Comparison of ENCODE assay signal across 8 cellular contexts in the genomic region with DNA sequence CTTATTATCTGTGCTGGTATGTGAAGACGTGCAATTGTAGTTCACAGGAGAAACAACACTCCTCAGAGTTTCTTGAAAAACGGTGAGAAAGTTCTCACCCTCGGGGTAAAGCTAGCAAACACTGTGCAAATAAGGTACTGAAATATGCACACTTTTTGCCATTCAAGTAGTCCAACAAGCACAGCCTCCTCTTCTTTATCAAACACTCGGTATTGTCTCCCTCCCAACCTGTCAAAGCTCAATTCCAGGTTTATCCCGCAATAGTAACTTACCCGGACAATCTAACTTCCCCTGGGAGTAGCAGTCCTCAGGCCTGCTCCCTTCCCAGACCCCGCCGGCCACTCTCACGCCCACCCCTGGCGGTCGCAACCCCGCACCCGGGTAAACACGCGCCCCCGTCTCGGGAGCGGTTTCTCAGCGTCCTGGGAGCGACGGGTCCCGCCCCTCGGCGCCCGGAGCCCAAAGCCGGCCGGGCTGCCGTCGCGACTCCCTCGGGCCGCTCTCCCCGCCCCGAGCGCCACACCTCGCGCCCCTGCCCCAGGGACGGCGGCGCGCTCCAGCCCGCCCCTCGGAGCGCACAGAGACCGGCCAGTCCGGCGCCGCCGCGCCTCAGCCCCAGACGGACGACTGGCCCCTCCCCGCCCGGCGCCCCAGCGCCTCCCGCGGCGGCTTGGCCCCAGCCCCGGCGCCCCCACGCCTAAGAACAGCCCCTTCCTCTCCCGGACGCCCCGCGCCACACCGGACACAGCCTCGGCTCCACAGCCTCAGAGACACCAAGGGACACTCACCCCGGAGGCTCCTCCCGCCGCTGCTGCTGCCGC. TPM values are rescaled to one million over a fixed set of nuclear protein-coding genes. Genes with fewer than 3 reads are reported as not detected.
A peak's percentile ranks its signal among the peaks of the same experiment; 100 is the strongest.
DNase-seq lines count a peak whose midpoint lies in the region; ATAC-seq and TF ChIP-seq lines count a peak whose summit lies in the region.

No MANE protein-coding gene starts in this region.

- no peaks in the 10 kb centered on the region for H3K36me3 ChIP-seq in HAP-1 (replicated peaks)
- no peaks in the 10 kb centered on the region for H3K36me3 ChIP-seq in Loucy (ENCODE audit: insufficient read depth, low read length)
- no peaks in the 10 kb centered on the region for H3K36me3 ChIP-seq in naive thymus-derived CD4-positive, alpha-beta T cell (ENCODE audit: control insufficient read depth in 2 of 3, insufficient read depth in 3 of 3, low read length in 3 of 3)

- H3K9me3 ChIP-seq in HAP-1 (peaks cover 4% of the 10 kb centered on the region; the same call in 1 of the 2 replicates), Loucy (ENCODE audit: insufficient read depth, low read depth, low read length) (no peaks in the 10 kb centered on the region; the same call in 1 of the 2 replicates)
- no peaks in the 10 kb centered on the region for H3K9me3 ChIP-seq in naive thymus-derived CD4-positive, alpha-beta T cell (ENCODE audit: control insufficient read depth in 2 of 3, low read length in 3 of 3)

- intact Hi-C loops in naive thymus-derived CD4-positive, alpha-beta T cell (cut with micrococcal nuclease), result loop anchor here (1.0 to 5.0 kb wide), 4 partner anchors 216 to 843 kb away; partner anchors contain the start of genes GOLGA5 (in 2 of the 2) and PPP4R4 (in 1 of the 2)

- H3K9ac ChIP-seq in Loucy (ENCODE audit: low read depth, low read length, poor library complexity, severe bottlenecking), result peak overlapping the region; percentile 96

- POLR2A ChIA-PET in naive thymus-derived CD4-positive, alpha-beta T cell (lab: Charles Lee), result no interaction called here

- peak; percentile 45 for ATAC-seq in naive thymus-derived CD4-positive, alpha-beta T cell

- CTCF ChIA-PET in naive thymus-derived CD4-positive, alpha-beta T cell (lab: Charles Lee), result no interaction called here

- peak overlapping the region; percentile 82 for H3K4me2 ChIP-seq in Loucy (ENCODE audit: low read depth, low read length, poor library complexity, severe bottlenecking)

- peaks cover 0 to 3% (median 0%) of the 10 kb centered on the region in 5 donors for H3K36me3 Mint-ChIP-seq in naive thymus-derived CD4-positive, alpha-beta T cell

- peak; percentile 25 to 66 for DNase-seq in NCI-H524 (lab: John Stamatoyannopoulos, UW)
- DNase-seq in NCI-H524 treated with DMSO at 0.1 percent for 48 hours (lab: John Stamatoyannopoulos, UW), result no peak
- peak; percentile 24 to 70 for DNase-seq in HAP-1 (ENCODE audit: low spot score in 2 of 2)
- DNase-seq in activated CD8-positive, alpha-beta memory T cell treated with anti-CD3 and anti-CD28 coated beads, Interleukin-2, amount 50 U/mL, for 1 hour (ENCODE audit: extremely low read depth), result peak; percentile 2
- DNase-seq in fibroblast of gingiva (ENCODE audit: low read depth), result peak; percentile 41
- DNase-seq in naive thymus-derived CD4-positive, alpha-beta T cell, result peak; percentile 2 to 65 (median 17)

- H4K20me1 ChIP-seq in Loucy (ENCODE audit: insufficient read depth, low read length, poor library complexity, severe bottlenecking), result peaks cover 47% of the 10 kb centered on the region

- TF ChIP-seq CTCF in Loucy (conservative IDR thresholded peaks at IDR 0.05; ENCODE audit: low read length), result no peak

- H3K27me3 Mint-ChIP-seq in naive thymus-derived CD4-positive, alpha-beta T cell, result no peaks in the 10 kb centered on the region

- H3K4me3 ChIP-seq in HAP-1 (peak overlapping the region; percentile 61), Loucy (ENCODE audit: low read length, poor library complexity, severe bottlenecking) (peak overlapping the region; percentile 93)
- H3K4me3 ChIP-seq in naive thymus-derived CD4-positive, alpha-beta T cell (ENCODE audit: low read length), result peak overlapping the region; percentile 86

- peak overlapping the region; percentile 70; the same call in 1 of the 2 replicates for H2AFZ ChIP-seq in Loucy (ENCODE audit: low read length)

- H3K4me1 ChIP-seq in HAP-1 (peaks cover 25% of the 10 kb centered on the region), Loucy (ENCODE audit: insufficient read depth, low read length, poor library complexity, severe bottlenecking) (peaks cover 57% of the 10 kb centered on the region)
- H3K4me1 ChIP-seq in naive thymus-derived CD4-positive, alpha-beta T cell (ENCODE audit: control insufficient read depth in 2 of 2, insufficient read depth in 2 of 2, low read length in 2 of 2), result peaks cover 19 to 21% of the 10 kb centered on the region in 2 donors

- peak overlapping the region; percentile 90 for H3K27ac ChIP-seq in naive thymus-derived CD4-positive, alpha-beta T cell (ENCODE audit: low read depth, low read length)
- peak overlapping the region; percentile 89 for H3K27ac ChIP-seq in temporal lobe (ENCODE audit: low read depth, low read length)

- no peaks in the 10 kb centered on the region for H3K27me3 ChIP-seq in HAP-1 (ENCODE audit: low read depth)
- H3K27me3 ChIP-seq in Loucy (ENCODE audit: insufficient read depth, low read length, poor library complexity, severe bottlenecking), result no peaks in the 10 kb centered on the region
- H3K27me3 ChIP-seq in naive thymus-derived CD4-positive, alpha-beta T cell (ENCODE audit: control insufficient read depth in 2 of 2, insufficient read depth in 2 of 2, low read length in 2 of 2), result no peaks in the 10 kb centered on the region

- no peaks in the 10 kb centered on the region for H3F3A ChIP-seq in Loucy (ENCODE audit: low read depth)

- peaks cover 84% of the 10 kb centered on the region for H3K79me2 ChIP-seq in Loucy (ENCODE audit: insufficient read depth, low read length)

- peak overlapping the region; percentile 90 to 96 (median 92) for H3K4me3 Mint-ChIP-seq in naive thymus-derived CD4-positive, alpha-beta T cell

- in situ Hi-C loops in HAP-1 (cut with MboI; ENCODE audit: low sequenced_read_pairs), result no loop called here

- H3K27ac Mint-ChIP-seq in naive thymus-derived CD4-positive, alpha-beta T cell, result peak overlapping the region; percentile 86 to 98 (median 93)

- peaks cover 0 to 5% (median 0%) of the 10 kb centered on the region in 11 donors for H3K9me3 Mint-ChIP-seq in naive thymus-derived CD4-positive, alpha-beta T cell

- no peaks in the 10 kb centered on the region for H3K9me2 ChIP-seq in Loucy (replicated peaks; ENCODE audit: low read depth, low read length)

- H3K4me1 Mint-ChIP-seq in naive thymus-derived CD4-positive, alpha-beta T cell, result peaks cover 37 to 72% (median 62%) of the 10 kb centered on the region in 7 donors

RNA-seq across cellular contexts. Expression of gene BTBD7, which starts 0.6 kb away (rescaled TPM):
- total RNA-seq in naive thymus-derived CD4-positive, alpha-beta T cell, result 10 to 100 TPM; 18.5 to 31.7 (median 27.5) TPM
- 10 to 100 TPM in 1 of 2 donors, 1 to 10 TPM in 1; 7.5 to 12.4 TPM for polyA plus RNA-seq in naive thymus-derived CD4-positive, alpha-beta T cell
- 32.5 TPM for total RNA-seq in temporal lobe

RNA-seq across cellular contexts. Expression of gene COX8C, which starts 14.7 kb away (rescaled TPM):
- total RNA-seq in naive thymus-derived CD4-positive, alpha-beta T cell, result not detected
- polyA plus RNA-seq in naive thymus-derived CD4-positive, alpha-beta T cell, result not detected
- not detected for total RNA-seq in temporal lobe
